ENCODE assay signal across 27 cellular contexts in genomic region chr13:109139346-109139745, GRCh38.
"Had no signal": no experiment of that assay in that cellular context is flagged by ENCODE, and none has a peak within 500 bp of the region (broad histone marks: within the 10 kb centered on the region; RNA-seq: fewer than 3 reads in every experiment).

No MANE protein-coding gene starts in this region.

- H3K4me3 ChIP-seq: colonic mucosa, dorsolateral prefrontal cortex, esophagus squamous epithelium, gastrocnemius medialis, heart left ventricle had no signal

- FAIRE-seq: colon, endometrium, endothelial cell of umbilical vein, frontal cortex had no signal

- DNase-seq: colonic mucosa; cortex of kidney; dermis blood vessel endothelial cell; dorsolateral prefrontal cortex; effector CD8-positive, alpha-beta T cell; effector memory CD4-positive, alpha-beta T cell; effector memory CD8-positive, alpha-beta T cell; endodermal cell; erythroblast; esophagus squamous epithelium; foreskin fibroblast; foreskin keratinocyte; foreskin melanocyte; gastrocnemius medialis; head of caudate nucleus; heart left ventricle; heart right ventricle had no signal

- H3K4me1 ChIP-seq: colonic mucosa, foreskin keratinocyte, gastrocnemius medialis, heart right ventricle had no signal

- H3K9me3 ChIP-seq: colonic mucosa, esophagus muscularis mucosa, esophagus squamous epithelium, gastrocnemius medialis, gastroesophageal sphincter, heart left ventricle, heart right ventricle had no signal

- H3K27ac ChIP-seq: colonic mucosa, coronary artery, dorsolateral prefrontal cortex, epithelial cell of prostate, esophagus muscularis mucosa, esophagus squamous epithelium, foreskin keratinocyte, gastrocnemius medialis, gastroesophageal sphincter, heart left ventricle, heart right ventricle had no signal

- H3K27ac Mint-ChIP-seq: dendritic cell treated with granulocyte-macrophage colony-stimulating factor and Interleukin-4, amounts not matched to agents 40 ng/mL and 50 ng/mL, for 4 days; effector memory CD8-positive, alpha-beta T cell; endodermal cell had no signal

- H3K4me1 Mint-ChIP-seq: endodermal cell had no signal

- H3K36me3 ChIP-seq: colonic mucosa, esophagus muscularis mucosa, esophagus squamous epithelium, gastrocnemius medialis, gastroesophageal sphincter, heart left ventricle, heart right ventricle had no signal

- H3K27me3 ChIP-seq: colonic mucosa had no signal

- ATAC-seq: effector memory CD8-positive, alpha-beta T cell; esophagus mucosa; foreskin keratinocyte; gastrocnemius medialis; gastroesophageal sphincter had no signal

- H3K4me3 Mint-ChIP-seq: dendritic cell treated with granulocyte-macrophage colony-stimulating factor and Interleukin-4, amounts not matched to agents 40 ng/mL and 50 ng/mL, for 4 days; effector memory CD8-positive, alpha-beta T cell; endodermal cell had no signal
